8 cellular contexts compared by ENCODE assay signal in genomic region chr3:15797600-15798303, GRCh38. TPM values are rescaled to one million over a fixed set of nuclear protein-coding genes. Genes with fewer than 3 reads are reported as not detected.
DNase-seq lines count a peak whose midpoint lies in the region; ATAC-seq, FAIRE-seq and TF ChIP-seq lines count a peak whose summit lies in the region.

Gene ANKRD28 (minus strand): TSS chr3:15797979. CDS start chr3:15796521, 1,458 bp downstream.

- H3K4me3 ChIP-seq in endothelial cell of umbilical vein (replicated peaks in 1 of 3; ENCODE audit: insufficient read depth in 1 of 3, low read depth in 1 of 3, low read length in 3 of 3) (peak within 1 kb of the TSS; percentile 26 to 100 (median 84)), mesodermal cell (ENCODE audit: extremely low read depth, insufficient read depth, low read length, poor library complexity, severe bottlenecking) (peak within 1 kb of the TSS; percentile 35), tibial nerve (peak within 1 kb of the TSS; percentile 19 to 47 (median 29))

- peak within 1 kb of the TSS; percentile 98 for H3K4me3 Mint-ChIP-seq in T-helper 2 cell treated with Interferon-gamma antibody and Interleukin-4, amounts not matched to agents 5 μg/mL and 100 μg/mL, for 36 hours

- H3K36me3 Mint-ChIP-seq in T-helper 2 cell treated with Interferon-gamma antibody and Interleukin-4, amounts not matched to agents 5 μg/mL and 100 μg/mL, for 36 hours (ENCODE audit: low read depth), result peaks cover 29% of the 10 kb centered on the region

- no peaks in the 10 kb centered on the region for H3K9me3 ChIP-seq in endothelial cell of umbilical vein (replicated peaks; ENCODE audit: control insufficient read depth, insufficient read depth, low read length)
- H3K9me3 ChIP-seq in mesodermal cell (ENCODE audit: control insufficient read depth, low read length), result no peaks in the 10 kb centered on the region
- no peaks in the 10 kb centered on the region for H3K9me3 ChIP-seq in tibial nerve

- dilution Hi-C loops in endothelial cell of umbilical vein (cut with MboI; ENCODE audit: extremely low pct_ligation_motif_present, low sequenced_read_pairs), result no loop called here

- H3K9me3 Mint-ChIP-seq in T-helper 2 cell treated with Interferon-gamma antibody and Interleukin-4, amounts not matched to agents 5 μg/mL and 100 μg/mL, for 36 hours, result peaks cover 5% of the 10 kb centered on the region

- H3K9me1 ChIP-seq in endothelial cell of umbilical vein (replicated peaks; ENCODE audit: control insufficient read depth, extremely low read depth, insufficient read depth, low read length), result no peaks in the 10 kb centered on the region

- TSS peak; percentile 66 for BruUV-seq in endothelial cell of umbilical vein (replicated peaks; lab: Mats Ljungman, UMichigan)

- no peak for ATAC-seq in HG02588 (IDR thresholded peaks at IDR 0.05; ENCODE audit: unreplicated experiment)

- peak in 1 of 2 donors; percentile 31 for TF ChIP-seq CTCF in endothelial cell of umbilical vein (IDR thresholded peaks at IDR 0.05; ENCODE audit: extremely low read depth in 1 of 2, insufficient read depth in 1 of 2, low read depth in 1 of 2, low read length in 2 of 2)
- TF ChIP-seq CTCF in tibial nerve (IDR thresholded peaks at IDR 0.05), result peak; percentile 10 to 57 (median 22)

- H3K4me2 ChIP-seq in endothelial cell of umbilical vein (ENCODE audit: insufficient read depth, low read length), result peak within 1 kb of the TSS; percentile 95

- H3K4me1 ChIP-seq in endothelial cell of umbilical vein (ENCODE audit: control insufficient read depth, extremely low read depth, insufficient read depth, low read length) (peaks cover 26% of the 10 kb centered on the region), mesodermal cell (ENCODE audit: control insufficient read depth, insufficient read depth, low read length, poor library complexity, severe bottlenecking) (peaks cover 3% of the 10 kb centered on the region), tibial nerve (peaks cover 0 to 56% (median 17%) of the 10 kb centered on the region in 4 donors)

- H3K79me2 ChIP-seq in endothelial cell of umbilical vein (ENCODE audit: control insufficient read depth, insufficient read depth, low read length), result peaks cover 52% of the 10 kb centered on the region

- H3K4me1 Mint-ChIP-seq in T-helper 2 cell treated with Interferon-gamma antibody and Interleukin-4, amounts not matched to agents 5 μg/mL and 100 μg/mL, for 36 hours (ENCODE audit: low read depth), result peaks cover 76% of the 10 kb centered on the region

- no peak within 1 kb of the TSS for H2AFZ ChIP-seq in endothelial cell of umbilical vein (ENCODE audit: low read depth, low read length)

- H3K27me3 Mint-ChIP-seq in T-helper 2 cell treated with Interferon-gamma antibody and Interleukin-4, amounts not matched to agents 5 μg/mL and 100 μg/mL, for 36 hours (ENCODE audit: low read depth), result no peaks in the 10 kb centered on the region

- peak within 1 kb of the TSS; percentile 98 for H3K27ac Mint-ChIP-seq in T-helper 2 cell treated with Interferon-gamma antibody and Interleukin-4, amounts not matched to agents 5 μg/mL and 100 μg/mL, for 36 hours

- peak; percentile 79 for FAIRE-seq in endothelial cell of umbilical vein (lab: Jason Lieb, UNC)

- CTCF ChIA-PET in endothelial cell of umbilical vein (lab: Charles Lee), result interaction anchor here (0.6 to 4.1 kb wide), 23 partner anchors 9 to 595 kb away, joined by 3 to 33 read pairs (median 5); partner anchors contain the start of genes BTD and HACL1

- TF ChIP-seq POLR2A in endothelial cell of umbilical vein (IDR thresholded peaks at IDR 0.05; ENCODE audit: low read depth, low read length), result no peak
- TF ChIP-seq POLR2A in tibial nerve (IDR thresholded peaks at IDR 0.05), result peak; percentile 17 to 44

- no peaks in the 10 kb centered on the region for H3K27me3 ChIP-seq in endothelial cell of umbilical vein (ENCODE audit: control insufficient read depth in 2 of 2, insufficient read depth in 2 of 2, low read length in 2 of 2)
- no peaks in the 10 kb centered on the region for H3K27me3 ChIP-seq in tibial nerve

- intact Hi-C loops in endothelial cell of umbilical vein (cut with micrococcal nuclease), result loop anchor here (1.0 to 5.0 kb wide), 7 partner anchors 8 to 263 kb away; partner anchors contain the start of genes BTD and HACL1

- H3K9ac ChIP-seq in endothelial cell of umbilical vein (replicated peaks; ENCODE audit: extremely low read depth, insufficient read depth, low read length), result peak within 1 kb of the TSS; percentile 98

- H4K20me1 ChIP-seq in endothelial cell of umbilical vein (replicated peaks; ENCODE audit: control insufficient read depth, extremely low read depth, insufficient read depth, low read length), result no peaks in the 10 kb centered on the region

- H3K36me3 ChIP-seq in endothelial cell of umbilical vein (ENCODE audit: control insufficient read depth in 2 of 2, extremely low read depth in 1 of 2, insufficient read depth in 2 of 2, low read length in 2 of 2), result peaks cover 0 to 6% of the 10 kb centered on the region in 2 experiments
- no peaks in the 10 kb centered on the region for H3K36me3 ChIP-seq in mesodermal cell (ENCODE audit: control insufficient read depth, insufficient read depth, low read length)
- H3K36me3 ChIP-seq in tibial nerve, result no peaks in the 10 kb centered on the region

- H3K27ac ChIP-seq in endothelial cell of umbilical vein (ENCODE audit: insufficient read depth, low read depth, low read length) (peak within 1 kb of the TSS; percentile 96), mesodermal cell (ENCODE audit: low read depth, low read length, severe bottlenecking) (peak within 1 kb of the TSS; percentile 94), tibial nerve (peak within 1 kb of the TSS; percentile 73 to 93 (median 84))

- TF ChIP-seq EP300 in Ishikawa (IDR thresholded peaks at IDR 0.05; ENCODE audit: borderline replicate concordance), result no peak; the same call in 1 of the 2 replicates
- peak; percentile 60 to 87 for TF ChIP-seq EP300 in tibial nerve (IDR thresholded peaks at IDR 0.05)

- POLR2A ChIA-PET in endothelial cell of umbilical vein (lab: Charles Lee), result interaction anchor here (0.7 to 1.3 kb wide), 8 partner anchors 8 to 197 kb away, joined by 3 to 6 read pairs (median 3); no protein-coding TSS in a partner anchor

- WGBS in mesodermal cell (ENCODE audit: insufficient coverage in 2 of 2), 2 experiments, result 31 to 45% methylated on average over 2 to 4 of the region's 6 CpGs
- 0 to 1% methylated on average over 6 of the region's 6 CpGs for WGBS in tibial nerve, 2 donors

- DNase-seq in stimulated activated CD4-positive, alpha-beta T cell treated with anti-CD3 and anti-CD28 coated beads, Interleukin-2, amount 100 ng/mL, for 4 hours (ENCODE audit: low read depth), result peak; percentile 3
- DNase-seq in stimulated activated CD4-positive, alpha-beta T cell treated with anti-CD3 and anti-CD28 coated beads, Interleukin-12 subunit alpha, Interleukin-12 subunit beta, amount 100 ng/mL, for 4 hours, result no peak
- peak; percentile 40 for DNase-seq in T-helper 2 cell treated with Interferon-gamma antibody and Interleukin-4, amounts not matched to agents 5 μg/mL and 100 μg/mL, for 36 hours (ENCODE audit: low spot score)
- DNase-seq in endothelial cell of umbilical vein (ENCODE audit: low read depth, low spot score) (peak; percentile 95), tibial nerve (ENCODE audit: low spot score in 2 of 2) (no peak)

- no peak for TF ChIP-seq RAD21 in Ishikawa (IDR thresholded peaks at IDR 0.05; ENCODE audit: low read depth)

TF ChIP-seq in Ishikawa, 13 proteins besides CTCF, POLR2A, EP300 and RAD21 (continues in another document):
- peak; percentile 41; the same call in 1 of the 2 replicates for TF ChIP-seq FOXM1 (IDR thresholded peaks at IDR 0.05; ENCODE audit: borderline replicate concordance, low read depth)

TF ChIP-seq in endothelial cell of umbilical vein, 7 proteins besides CTCF, POLR2A, EP300 and RAD21:
- TF ChIP-seq MAX (IDR thresholded peaks at IDR 0.05; ENCODE audit: insufficient read depth, insufficient read length) (no peak), EZH2 (IDR thresholded peaks at IDR 0.05; ENCODE audit: borderline replicate concordance, low read depth, low read length, severe bottlenecking) (no peak), JUN (IDR thresholded peaks at IDR 0.05; ENCODE audit: borderline replicate concordance, insufficient read depth, insufficient read length, low read depth) (peak; percentile 46), GATA2 (IDR thresholded peaks at IDR 0.05; ENCODE audit: insufficient read depth, insufficient read length, low read depth, low read length) (no peak), FOS (IDR thresholded peaks at IDR 0.05; ENCODE audit: borderline replicate concordance, insufficient read depth, low read length) (peak; percentile 61), MYC (IDR thresholded peaks at IDR 0.05; ENCODE audit: low read depth, low read length) (no peak), POLR2AphosphoS5 (IDR thresholded peaks at IDR 0.05; ENCODE audit: insufficient read depth, low read depth, low read length) (peak; percentile 68)

RNA-seq across cellular contexts. Expression of gene ANKRD28, which starts in this region (rescaled TPM):
- total RNA-seq in endothelial cell of umbilical vein, result 82.2 and 97.3 TPM in 2 replicates
- 36.7 and 37.1 TPM in 2 replicates for polyA plus RNA-seq in endothelial cell of umbilical vein
- polyA plus RNA-seq in endothelial cell of umbilical vein (2011; cell fraction: cytosol; rRNA removed), result 24.5 and 29.7 TPM in 2 replicates
- polyA plus RNA-seq in endothelial cell of umbilical vein (2011; cell fraction: nucleus; rRNA removed), result 106 and 142 TPM in 2 replicates
- 31.7 and 46.5 TPM in 2 replicates for polyA plus RNA-seq in endothelial cell of umbilical vein (2012)
- 165 and 203 TPM in 2 replicates for polyA minus RNA-seq in endothelial cell of umbilical vein
- polyA minus RNA-seq in endothelial cell of umbilical vein (2011; cell fraction: cytosol; rRNA and poly(A)+ RNA removed), result 39.1 TPM
- 218 and 343 TPM in 2 replicates for polyA minus RNA-seq in endothelial cell of umbilical vein (2011; cell fraction: nucleus; rRNA and poly(A)+ RNA removed)
- 16.7 TPM for polyA plus RNA-seq in mesodermal cell (2013, experiment 1 of 2)
- polyA plus RNA-seq in mesodermal cell (2013, experiment 2 of 2), result 18.6 TPM
- total RNA-seq in tibial nerve, result 10 to 100 TPM; 78.3 to 93.6 (median 81.0) TPM

Comparison
In these comparisons a context has a peak if more than half of its experiments do, and no peak if none do; other contexts are left out.
1. DNase-seq: peak in stimulated activated CD4-positive, alpha-beta T cell treated with anti-CD3 and anti-CD28 coated beads, Interleukin-2, amount 100 ng/mL, for 4 hours (single experiment), T-helper 2 cell treated with Interferon-gamma antibody and Interleukin-4, amounts not matched to agents 5 μg/mL and 100 μg/mL, for 36 hours (single experiment) and endothelial cell of umbilical vein (single experiment); none in stimulated activated CD4-positive, alpha-beta T cell treated with anti-CD3 and anti-CD28 coated beads, Interleukin-12 subunit alpha, Interleukin-12 subunit beta, amount 100 ng/mL, for 4 hours (single experiment) and tibial nerve (0 of 2).
2. H3K4me3 ChIP-seq: peak in every context shown above with its lines; median percentile 84 in endothelial cell of umbilical vein; 35 in mesodermal cell; 29 in tibial nerve.
3. Peak in every context shown above with its lines, with median percentiles within 50 percentile points of each other: H3K27ac ChIP-seq.